8 cellular contexts compared by ENCODE assay signal in the genomic region with DNA sequence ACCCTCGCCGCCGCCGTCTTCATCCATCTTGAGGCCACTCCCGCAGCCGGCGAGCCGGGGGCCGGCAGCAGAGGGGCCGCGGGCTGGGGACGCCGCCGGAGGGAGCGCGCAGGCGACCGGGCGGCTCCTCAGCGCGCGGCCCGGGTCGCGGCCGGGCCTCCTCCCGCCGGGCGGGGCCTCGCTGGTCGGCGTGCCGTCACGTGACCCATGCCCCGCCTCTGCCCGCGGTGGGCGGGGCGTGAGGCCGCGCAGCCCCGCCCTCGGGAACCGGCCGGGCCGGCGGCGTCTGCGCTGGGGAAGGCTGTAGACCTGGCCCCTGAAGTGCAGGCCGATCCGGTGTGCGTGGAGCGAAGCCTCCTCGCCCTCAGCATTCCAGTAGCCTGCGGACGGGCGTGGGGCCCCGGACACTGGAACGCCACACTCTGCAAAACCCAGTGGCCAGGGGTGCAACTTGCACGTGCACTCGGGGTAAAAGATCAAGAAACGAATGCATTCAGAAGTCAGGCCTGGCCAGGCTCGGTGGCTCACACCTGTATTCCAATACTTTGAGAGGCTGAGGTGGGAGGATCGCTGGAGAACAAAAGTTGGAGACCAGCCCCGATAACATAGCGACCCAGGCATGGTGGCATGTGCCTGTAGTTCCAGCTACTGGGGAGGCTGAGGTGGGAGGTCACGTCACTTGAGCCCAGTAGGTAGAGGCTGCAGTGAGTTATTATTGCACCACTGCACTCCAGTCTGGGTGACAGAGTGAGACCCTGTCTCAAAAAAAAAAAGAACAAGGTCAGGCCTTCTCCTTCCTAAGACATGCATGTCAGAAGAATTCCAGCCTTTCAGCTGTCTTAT. TPM values are rescaled to one million over a fixed set of nuclear protein-coding genes. Genes with fewer than 3 reads are reported as not detected.
A peak's percentile ranks its signal among the peaks of the same experiment; 100 is the strongest.
DNase-seq lines count a peak whose midpoint lies in the region; ATAC-seq, FAIRE-seq and TF ChIP-seq lines count a peak whose summit lies in the region.

Gene CYTH3 (minus strand): TSS at position 144 of the 843 bp plus-strand sequence. CDS start 117 bp downstream, at position 27.

- H3K36me3 Mint-ChIP-seq in CD14-positive monocyte: peaks cover 7 to 14% of the 10 kb centered on the region in 2 donors

- H3K9ac ChIP-seq in NT2/D1 (ENCODE audit: insufficient read length, low read depth): peak within 1 kb of the TSS; percentile 88

- no peak for TF ChIP-seq CTCF in CD14-positive monocyte (IDR thresholded peaks at IDR 0.05)

- H3K4me3 ChIP-seq in NT2/D1 (ENCODE audit: insufficient read length, low read depth): peak within 1 kb of the TSS; percentile 57

- peaks cover 28% of the 10 kb centered on the region for H3K27me3 ChIP-seq in NT2/D1 (ENCODE audit: insufficient read depth, insufficient read length)

- DNase-seq in CD14-positive monocyte (ENCODE audit: low spot score): peak; percentile 67
- DNase-seq in GM19239 (ENCODE audit: insufficient read length, low spot score): peak; percentile 98
- DNase-seq in NT2/D1 (ENCODE audit: low read depth, low spot score): peak; percentile 78
- peak; percentile 66 for DNase-seq in activated T-cell treated with anti-CD3 and anti-CD28 coated beads for 1 hour (ENCODE audit: low read depth)
- DNase-seq in epidermal melanocyte (ENCODE audit: insufficient read length, low spot score): peak; percentile 93
- DNase-seq in middle frontal gyrus (ENCODE audit: extremely low spot score, low spot score): peak; percentile 81
- peak; percentile 61 to 67 for DNase-seq in stimulated activated CD8-positive, alpha-beta memory T cell treated with anti-CD3 and anti-CD28 coated beads, Interleukin-15, amount 100 ng/mL, for 48 hours (ENCODE audit: low read depth in 2 of 2)

- peaks cover 5% of the 10 kb centered on the region for H3K4me1 ChIP-seq in NT2/D1 (ENCODE audit: insufficient read depth, insufficient read length)

- H3K27me3 Mint-ChIP-seq in CD14-positive monocyte (ENCODE audit: low read depth in 3 of 3): peaks cover 21 to 38% (median 26%) of the 10 kb centered on the region in 3 donors

- peaks cover 19% of the 10 kb centered on the region for H3K4me1 Mint-ChIP-seq in CD14-positive monocyte

- no peaks in the 10 kb centered on the region for H3K36me3 ChIP-seq in NT2/D1 (ENCODE audit: insufficient read depth, insufficient read length, low read length)

- intact Hi-C loops in CD14-positive monocyte (cut with micrococcal nuclease): loop anchor here (5.0 to 10.0 kb wide), 3 partner anchors 40 to 265 kb away; partner anchors contain the start of genes AIMP2 (in 1 of the 2) and PMS2 (in 1 of the 2)

- peak within 1 kb of the TSS; percentile 90 to 97 for H3K4me3 Mint-ChIP-seq in CD14-positive monocyte

- H3K27ac Mint-ChIP-seq in CD14-positive monocyte: peak within 1 kb of the TSS in 6 of 7 donors; percentile 31 to 81 (median 40)

- H3K9me3 Mint-ChIP-seq in CD14-positive monocyte: peaks cover 0 to 2% (median 0%) of the 10 kb centered on the region in 7 donors

- FAIRE-seq in GM19239 (lab: Jason Lieb, UNC): no peak

- H3K9me3 ChIP-seq in NT2/D1 (ENCODE audit: insufficient read depth, low read length): no peaks in the 10 kb centered on the region

- peak; percentile 88 for ATAC-seq in HG03432 (IDR thresholded peaks at IDR 0.05; ENCODE audit: unreplicated experiment)

RNA-seq across cellular contexts. Expression of gene CYTH3, which starts in this region (rescaled TPM):
- 1 to 10 TPM; 1.3 to 1.4 TPM for polyA plus RNA-seq in CD14-positive monocyte

Comparison
In these comparisons a context has a peak if more than half of its experiments do, and no peak if none do; other contexts are left out.
1. Peak in every context shown above with its lines: DNase-seq, ATAC-seq and H3K4me3 ChIP-seq.